In the genomic region with DNA sequence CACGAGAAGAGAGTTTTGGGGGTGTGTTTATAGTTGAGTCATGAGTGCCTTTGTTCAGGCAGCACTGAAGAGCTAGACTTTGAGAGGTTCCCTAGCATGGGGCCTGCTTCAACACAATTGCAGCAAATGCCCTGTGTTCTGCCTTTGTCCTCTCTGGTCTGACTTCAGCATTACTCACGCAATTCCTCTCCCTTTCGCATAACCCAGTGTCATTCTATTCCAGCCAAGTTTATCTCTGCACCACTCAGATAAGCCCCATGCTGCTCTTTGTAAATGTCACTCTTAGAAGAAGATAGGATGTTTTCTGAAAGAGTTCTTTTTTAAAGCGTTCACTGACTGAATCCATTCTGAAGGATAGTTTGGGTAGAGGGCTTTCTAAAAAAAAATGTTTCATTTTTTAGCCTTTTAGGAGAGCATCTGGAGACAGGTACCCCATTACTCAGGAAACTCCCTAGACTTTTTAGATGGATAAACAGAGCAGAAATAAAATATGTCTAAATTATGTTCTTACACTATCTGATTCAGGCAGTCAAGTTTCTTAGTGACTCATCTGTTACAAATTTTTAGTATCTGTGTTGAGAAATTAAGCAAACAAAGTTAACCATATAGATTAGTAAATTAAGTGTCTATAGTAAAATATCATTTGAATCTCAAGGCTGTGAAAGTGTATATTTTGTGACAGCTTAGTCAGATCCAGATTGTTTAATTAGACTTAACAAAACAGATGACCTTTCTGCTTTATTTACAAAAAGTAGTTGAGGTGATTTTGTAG, we compare ENCODE assay signal across 11 cellular contexts.
DNase-seq lines count a peak whose midpoint lies in the region; ATAC-seq and TF ChIP-seq lines count a peak whose summit lies in the region.
"Had no signal": no experiment of that assay in that cellular context is flagged by ENCODE, and none has a peak within 500 bp of the region (broad histone marks: within the 10 kb centered on the region; RNA-seq: fewer than 3 reads in every experiment).

No MANE protein-coding gene starts in this region.

- H3K27me3 ChIP-seq in neural progenitor cell: no peaks in the 10 kb centered on the region
- no peaks in the 10 kb centered on the region for H3K27me3 ChIP-seq in ovary
- H3K27me3 ChIP-seq: right lobe of liver had no signal

- H3K27ac Mint-ChIP-seq in neural progenitor cell: peak overlapping the region; percentile 92
- H3K27ac Mint-ChIP-seq: activated naive CD4-positive, alpha-beta T cell treated with anti-CD3 and anti-CD28 coated beads, Interleukin-2, amount 50 U/mL, for 24 hours; stimulated activated memory B cell treated with anti-CD40 and anti-IgM and Interleukin-4, amounts not matched to agents 10 μg/mL and 1 μg/mL and 100 μg/mL, for 72 hours had no signal

- H3K4me3 Mint-ChIP-seq in neural progenitor cell: peak overlapping the region; percentile 60
- H3K4me3 Mint-ChIP-seq: activated naive CD4-positive, alpha-beta T cell treated with anti-CD3 and anti-CD28 coated beads, Interleukin-2, amount 50 U/mL, for 24 hours; stimulated activated memory B cell treated with anti-CD40 and anti-IgM and Interleukin-4, amounts not matched to agents 10 μg/mL and 1 μg/mL and 100 μg/mL, for 72 hours had no signal

- H3K4me3 ChIP-seq in fibroblast of the aortic adventitia (ENCODE audit: low read depth, low read length) (no peak overlapping the region), neural progenitor cell (no peak overlapping the region), ovary (no peak overlapping the region)
- H3K4me3 ChIP-seq: right lobe of liver had no signal

- no peak overlapping the region for H3K9ac ChIP-seq in neural progenitor cell

- no peak for TF ChIP-seq POLR2A in ovary (IDR thresholded peaks at IDR 0.05)

- peak; percentile 26 for DNase-seq in HS-5 (ENCODE audit: low read depth)
- DNase-seq in RWPE1 (ENCODE audit: low spot score): peak; percentile 74
- peak; percentile 85 for DNase-seq in fibroblast of the aortic adventitia (ENCODE audit: low read depth)
- peak; percentile 85 for DNase-seq in neural progenitor cell (ENCODE audit: low spot score)
- DNase-seq in SKM-1 treated with dmso at 0.1 percent for 144 hours (lab: John Stamatoyannopoulos, UW; ENCODE audit: unreplicated experiment): no peak
- no peak for DNase-seq in SIG-M5 (lab: John Stamatoyannopoulos, UW)
- no peak for DNase-seq in ovary
- DNase-seq: right lobe of liver had no signal

- H3K79me2 ChIP-seq in neural progenitor cell (ENCODE audit: low read depth): no peaks in the 10 kb centered on the region

- H4K20me1 ChIP-seq in neural progenitor cell (ENCODE audit: low read depth): no peaks in the 10 kb centered on the region

- H3K27me3 Mint-ChIP-seq in neural progenitor cell (ENCODE audit: insufficient read depth, low read depth): no peaks in the 10 kb centered on the region
- H3K27me3 Mint-ChIP-seq: activated naive CD4-positive, alpha-beta T cell treated with anti-CD3 and anti-CD28 coated beads, Interleukin-2, amount 50 U/mL, for 24 hours; stimulated activated memory B cell treated with anti-CD40 and anti-IgM and Interleukin-4, amounts not matched to agents 10 μg/mL and 1 μg/mL and 100 μg/mL, for 72 hours had no signal

- H3K9me3 Mint-ChIP-seq in neural progenitor cell: no peaks in the 10 kb centered on the region
- H3K9me3 Mint-ChIP-seq: activated naive CD4-positive, alpha-beta T cell treated with anti-CD3 and anti-CD28 coated beads, Interleukin-2, amount 50 U/mL, for 24 hours; stimulated activated memory B cell treated with anti-CD40 and anti-IgM and Interleukin-4, amounts not matched to agents 10 μg/mL and 1 μg/mL and 100 μg/mL, for 72 hours had no signal

- POLR2A ChIA-PET in RWPE1 (lab: Yijun Ruan, JAX; ENCODE audit: low non-redundant PET): no interaction called here

- no peaks in the 10 kb centered on the region for H3K9me3 ChIP-seq in neural progenitor cell (ENCODE audit: low read depth)
- H3K9me3 ChIP-seq in ovary: no peaks in the 10 kb centered on the region
- H3K9me3 ChIP-seq: right lobe of liver had no signal

- H3K36me3 ChIP-seq in neural progenitor cell (no peaks in the 10 kb centered on the region), ovary (no peaks in the 10 kb centered on the region)
- H3K36me3 ChIP-seq: right lobe of liver had no signal

- intact Hi-C loops in ovary (cut with DNase I): no loop called here

- H3K4me1 ChIP-seq in neural progenitor cell (peaks cover 25% of the 10 kb centered on the region), ovary (ENCODE audit: insufficient read depth) (no peaks in the 10 kb centered on the region)
- H3K4me1 ChIP-seq: right lobe of liver had no signal

- ATAC-seq in GM21367 (IDR thresholded peaks at IDR 0.05; ENCODE audit: unreplicated experiment): no peak
- ATAC-seq: stimulated activated memory B cell treated with anti-CD40 and anti-IgM and Interleukin-4, amounts not matched to agents 10 μg/mL and 1 μg/mL and 100 μg/mL, for 72 hours had no signal

- H3K4me2 ChIP-seq in neural progenitor cell: peak overlapping the region; percentile 37

- 20 to 24% (median 20%) methylated on average over 4 of the region's 4 CpGs for WGBS in ovary, 3 donors

- H3K4me1 Mint-ChIP-seq in neural progenitor cell: peaks cover 44% of the 10 kb centered on the region
- H3K4me1 Mint-ChIP-seq: activated naive CD4-positive, alpha-beta T cell treated with anti-CD3 and anti-CD28 coated beads, Interleukin-2, amount 50 U/mL, for 24 hours; stimulated activated memory B cell treated with anti-CD40 and anti-IgM and Interleukin-4, amounts not matched to agents 10 μg/mL and 1 μg/mL and 100 μg/mL, for 72 hours had no signal

- no peaks in the 10 kb centered on the region for H3K36me3 Mint-ChIP-seq in neural progenitor cell
- H3K36me3 Mint-ChIP-seq: activated naive CD4-positive, alpha-beta T cell treated with anti-CD3 and anti-CD28 coated beads, Interleukin-2, amount 50 U/mL, for 24 hours; stimulated activated memory B cell treated with anti-CD40 and anti-IgM and Interleukin-4, amounts not matched to agents 10 μg/mL and 1 μg/mL and 100 μg/mL, for 72 hours had no signal

- H3K27ac ChIP-seq in RWPE1 (no peak overlapping the region), neural progenitor cell (peak overlapping the region; percentile 10), ovary (no peak overlapping the region)
- H3K27ac ChIP-seq: right lobe of liver had no signal

- H2AFZ ChIP-seq in neural progenitor cell (replicated peaks): no peak overlapping the region

- TF ChIP-seq EP300 in ovary (IDR thresholded peaks at IDR 0.05): no peak

- peaks cover 19% of the 10 kb centered on the region for H3F3A ChIP-seq in neural progenitor cell (ENCODE audit: low read depth)

- TF ChIP-seq CTCF in RWPE1 (conservative IDR thresholded peaks at IDR 0.05; ENCODE audit: low read depth) (no peak), fibroblast of the aortic adventitia (IDR thresholded peaks at IDR 0.05; ENCODE audit: insufficient read depth, low read length) (no peak), neural progenitor cell (IDR thresholded peaks at IDR 0.05) (no peak), ovary (IDR thresholded peaks at IDR 0.05) (no peak)

- CTCF ChIA-PET in RWPE1 (lab: Yijun Ruan, JAX): no interaction called here

Comparison
In these comparisons a context has a peak if more than half of its experiments do, and no peak if none do; other contexts are left out.
1. DNase-seq: peak in HS-5 (single experiment), RWPE1 (single experiment), fibroblast of the aortic adventitia (single experiment) and neural progenitor cell (single experiment); none in SKM-1 treated with dmso at 0.1 percent for 144 hours (single experiment), SIG-M5 (single experiment) and ovary (0 of 5).